Comparison of ENCODE assay signal across 9 cellular contexts in the genomic region with DNA sequence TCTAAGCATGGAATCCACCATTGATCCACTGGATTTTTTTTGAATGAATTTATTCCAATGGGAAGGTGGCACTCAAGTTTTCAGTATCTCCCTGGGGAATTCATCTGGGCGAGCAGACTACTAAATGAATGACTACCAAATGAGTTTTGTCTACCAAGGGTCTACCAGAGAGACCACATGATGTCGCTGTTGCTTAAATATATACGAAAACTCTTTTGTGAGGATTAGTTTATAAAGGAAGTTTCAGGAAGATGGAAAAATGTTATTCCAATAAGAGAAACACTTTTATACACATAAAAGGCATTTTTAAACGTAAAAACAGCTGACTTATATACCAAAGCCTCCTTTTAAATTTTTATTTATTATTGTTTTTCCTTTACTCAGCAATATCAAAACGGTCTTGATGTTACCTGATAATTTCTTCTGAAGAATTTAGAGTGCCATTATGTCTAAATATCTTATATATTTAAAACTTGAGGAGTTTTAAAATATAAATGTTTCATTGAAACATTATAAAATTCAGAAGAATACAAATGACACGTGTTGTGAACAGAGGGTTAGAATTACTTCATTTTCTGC.
DNase-seq lines count a peak whose midpoint lies in the region; ATAC-seq and TF ChIP-seq lines count a peak whose summit lies in the region.
"Had no signal": no experiment of that assay in that cellular context is flagged by ENCODE, and none has a peak within 500 bp of the region (broad histone marks: within the 10 kb centered on the region; RNA-seq: fewer than 3 reads in every experiment).

No MANE protein-coding gene starts in this region.

- no peak overlapping the region for H4K91ac ChIP-seq in H9 (ENCODE audit: insufficient read length, low read depth, low read length)

- no peak overlapping the region for H4K8ac ChIP-seq in H9 (replicated peaks; ENCODE audit: insufficient read length, low read depth, low read length)

- no peaks in the 10 kb centered on the region for H3K36me3 Mint-ChIP-seq in H9 (ENCODE audit: insufficient read depth in 1 of 3, low read depth in 3 of 3)
- H3K36me3 Mint-ChIP-seq: IgD-negative memory B cell had no signal

- no peaks in the 10 kb centered on the region for H3K23me2 ChIP-seq in H9 (ENCODE audit: insufficient read length, low read depth, low read length, poor library complexity, severe bottlenecking)

- H3K23ac ChIP-seq in H9 (ENCODE audit: insufficient read length, low read depth, low read length), result no peak overlapping the region

- H3K9ac ChIP-seq in H9 (ENCODE audit: extremely low read depth, insufficient read length, low read length), result no peak overlapping the region

- no CpG with 5 or more reads among the region's 6 CpGs for WGBS in H9 (ENCODE audit: extremely low coverage, insufficient read length, low lambda C conversion rate)

- no peaks in the 10 kb centered on the region; the same call in 1 of the 2 replicates for H3K27me3 Mint-ChIP-seq in H9 (ENCODE audit: low read depth)

- no peak overlapping the region for H3K27ac Mint-ChIP-seq in H9
- H3K27ac Mint-ChIP-seq: IgD-negative memory B cell had no signal

- no peak overlapping the region for H3K4ac ChIP-seq in H9 (ENCODE audit: low read depth, low read length)

- H3K79me2 ChIP-seq in H9 (ENCODE audit: insufficient read depth, low read length), result no peaks in the 10 kb centered on the region

- H3K9me3 Mint-ChIP-seq in H9, result no peaks in the 10 kb centered on the region
- H3K9me3 Mint-ChIP-seq: IgD-negative memory B cell had no signal

- no peaks in the 10 kb centered on the region for H3K9me3 ChIP-seq in H9 (ENCODE audit: control insufficient read depth, low read depth, low read length)

- peak; percentile 42 for DNase-seq in COLO668 (lab: John Stamatoyannopoulos, UW; ENCODE audit: unreplicated experiment)
- DNase-seq in H9, result no peak
- DNase-seq in NCI-H524 (lab: John Stamatoyannopoulos, UW), result peak; percentile 64 to 85
- peak; percentile 5 for DNase-seq in central memory CD4-positive, alpha-beta T cell
- DNase-seq in lung microvascular endothelial cell (ENCODE audit: low read depth in 2 of 2), result peak; percentile 57 to 77
- DNase-seq in activated effector memory CD4-positive, alpha-beta T cell treated with Interleukin-2 at 50 U/mL for 16 hours, result no peak

- H3K56ac ChIP-seq in H9 (ENCODE audit: insufficient read length, low read depth, low read length), result no peak overlapping the region

- no peak overlapping the region for H2BK5ac ChIP-seq in H9 (ENCODE audit: insufficient read length, low read length)

- no peak overlapping the region for H2BK12ac ChIP-seq in H9 (ENCODE audit: insufficient read length, low read depth, low read length)

- H3K4me1 Mint-ChIP-seq in H9, result peaks cover 15 to 26% of the 10 kb centered on the region in 2 experiments
- H3K4me1 Mint-ChIP-seq: IgD-negative memory B cell had no signal

- no peaks in the 10 kb centered on the region for H3K27me3 ChIP-seq in H9 (ENCODE audit: insufficient read depth, low read length)

- no peak overlapping the region for H3K18ac ChIP-seq in H9 (ENCODE audit: insufficient read length, low read depth, low read length)

- H3K27ac ChIP-seq in H9 (ENCODE audit: insufficient read length, low read depth, low read length), result no peak overlapping the region

- H2AFZ ChIP-seq in H9 (ENCODE audit: low read length), result no peak overlapping the region

- H3T11ph ChIP-seq in H9 (ENCODE audit: low read length), result no peak overlapping the region

- H3K4me2 ChIP-seq in H9 (ENCODE audit: insufficient read depth, insufficient read length, low read length), result no peak overlapping the region

- no peaks in the 10 kb centered on the region for H4K20me1 ChIP-seq in H9 (ENCODE audit: control insufficient read depth, insufficient read depth, insufficient read length)

- TF ChIP-seq CTCF in H9 (conservative IDR thresholded peaks at IDR 0.05), result peak; percentile 85

- H2BK120ac ChIP-seq in H9 (ENCODE audit: low read depth, low read length, poor library complexity, severe bottlenecking), result no peak overlapping the region

- peaks cover 3% of the 10 kb centered on the region; the same call in 1 of the 2 replicates for H3K4me1 ChIP-seq in H9 (ENCODE audit: insufficient read depth, low read length)

- no peak overlapping the region for H2AK5ac ChIP-seq in H9 (ENCODE audit: insufficient read length, low read length)

- no peak overlapping the region for H3K4me3 Mint-ChIP-seq in H9
- H3K4me3 Mint-ChIP-seq: IgD-negative memory B cell had no signal

- H2BK15ac ChIP-seq in H9 (ENCODE audit: low read depth, low read length), result no peak overlapping the region

- no peak overlapping the region for H2BK20ac ChIP-seq in H9 (ENCODE audit: low read depth, low read length, poor library complexity, severe bottlenecking)

- ATAC-seq in HG03460 (IDR thresholded peaks at IDR 0.05; ENCODE audit: unreplicated experiment), result no peak
- ATAC-seq in GM21528 (IDR thresholded peaks at IDR 0.05; ENCODE audit: low FRiP score, unreplicated experiment), result no peak

- no peaks in the 10 kb centered on the region for H3K79me1 ChIP-seq in H9 (ENCODE audit: insufficient read depth, low read depth, low read length, poor library complexity, severe bottlenecking)

- H4K5ac ChIP-seq in H9 (ENCODE audit: insufficient read length, low read depth, low read length), result no peak overlapping the region

- H3K14ac ChIP-seq in H9 (ENCODE audit: insufficient read depth, low read length), result no peak overlapping the region

Comparison
In these comparisons a context has a peak if more than half of its experiments do, and no peak if none do; other contexts are left out.
1. DNase-seq: peak in COLO668 (single experiment), NCI-H524 (2 of 2), central memory CD4-positive, alpha-beta T cell (single experiment) and lung microvascular endothelial cell (2 of 2); none in H9 (single experiment) and activated effector memory CD4-positive, alpha-beta T cell treated with Interleukin-2 at 50 U/mL for 16 hours (single experiment).